Comparison of ENCODE assay signal across 11 cellular contexts in the genomic region with DNA sequence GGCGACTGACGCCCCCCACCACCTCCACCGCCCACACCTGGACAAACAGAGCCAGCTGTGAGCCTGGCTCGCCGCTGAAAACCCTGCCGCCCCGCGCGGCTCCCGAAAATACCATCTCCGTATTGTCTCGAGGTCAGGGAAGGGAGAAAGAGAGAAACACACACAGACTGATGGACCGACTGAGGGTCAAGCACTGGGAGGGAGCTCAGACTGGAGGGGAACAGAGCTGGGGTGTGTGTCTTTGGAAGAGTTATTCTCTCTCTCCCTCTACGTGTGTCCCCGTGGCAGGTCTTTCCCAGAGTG. TPM values are rescaled to one million over a fixed set of nuclear protein-coding genes. Genes with fewer than 3 reads are reported as not detected.
DNase-seq lines count a peak whose midpoint lies in the region; ATAC-seq, FAIRE-seq and TF ChIP-seq lines count a peak whose summit lies in the region.
"Had no signal": no experiment of that assay in that cellular context is flagged by ENCODE, and none has a peak within 500 bp of the region (broad histone marks: within the 10 kb centered on the region; RNA-seq: fewer than 3 reads in every experiment).

No MANE protein-coding gene starts in this region.

- no peaks in the 10 kb centered on the region for H3K79me2 ChIP-seq in H1 (ENCODE audit: control insufficient read depth in 1 of 2, insufficient read depth in 2 of 2, low read length in 2 of 2)

- H3K23me2 ChIP-seq in H1 (ENCODE audit: low read depth, low read length): peaks cover 35% of the 10 kb centered on the region

- peak overlapping the region; percentile 3 to 56 (median 18); a peak in 5 of 8 replicates for H3K4me3 ChIP-seq in H1 (ENCODE audit: extremely low read depth in 1 of 4, insufficient read depth in 2 of 4, low read depth in 3 of 4, low read length in 4 of 4)

- no peak overlapping the region for H3K27ac ChIP-seq in H1 (ENCODE audit: low read depth, low read length)

- H3K27me3 ChIP-seq in H1 (replicated peaks in 1 of 4; ENCODE audit: control insufficient read depth in 3 of 4, extremely low read depth in 1 of 4, insufficient read depth in 3 of 4, low read length in 3 of 4): peaks cover 82 to 98% (median 95%) of the 10 kb centered on the region in 4 experiments

- no peak overlapping the region for H2BK15ac ChIP-seq in H1 (ENCODE audit: low read length)

- FAIRE-seq in H1 (lab: Jason Lieb, UNC): no peak

- no peak for TF ChIP-seq RAD21 in H1 (IDR thresholded peaks at IDR 0.05 in 1 of 2, conservative IDR thresholded peaks at IDR 0.05 in 1 of 2; ENCODE audit: low read depth in 2 of 2, low read length in 2 of 2)

- peaks cover 2 to 19% of the 10 kb centered on the region in 2 experiments for H4K20me1 ChIP-seq in H1 (replicated peaks in 1 of 2; ENCODE audit: control insufficient read depth in 1 of 2, insufficient read depth in 2 of 2, low read length in 2 of 2)

- H3K18ac ChIP-seq in H1 (ENCODE audit: extremely low read depth, low read length): no peak overlapping the region; the same call in 1 of the 2 replicates

- no peak for TF ChIP-seq EP300 in H1 (IDR thresholded peaks at IDR 0.05; ENCODE audit: borderline replicate concordance in 1 of 2, low read depth in 2 of 2, low read length in 2 of 2)

- peaks cover 93% of the 10 kb centered on the region for H3K27me3 Mint-ChIP-seq in progenitor cell of endocrine pancreas

- no peak overlapping the region for H3K14ac ChIP-seq in H1 (ENCODE audit: insufficient read length)

- peak overlapping the region; percentile 69 to 84 for H3K4me2 ChIP-seq in H1 (ENCODE audit: insufficient read depth in 1 of 2, low read depth in 2 of 2, low read length in 2 of 2)

- 3% methylated on average over 15 of the region's 15 CpGs; no CpG with 5 or more reads in 1 of the 2 experiments for WGBS in H1 (ENCODE audit: extremely low coverage in 1 of 2, insufficient coverage in 1 of 2, insufficient read length in 1 of 2, insufficient replicate concordance in 2 of 2, low coverage in 1 of 2, low lambda C conversion rate in 2 of 2, missing lambda C conversion rate in 1 of 2), 2 experiments

- CTCF ChIA-PET in H1 (lab: Charles Lee; ENCODE audit: partially characterized antibody): interaction anchor here (0.6 to 2.9 kb wide), 7 partner anchors 11 to 69 kb away, joined by 3 to 34 read pairs (median 3); no protein-coding TSS in a partner anchor

- peak overlapping the region; percentile 14 for H3K4me3 Mint-ChIP-seq in progenitor cell of endocrine pancreas (ENCODE audit: low read depth)

- no peak overlapping the region for H4K8ac ChIP-seq in H1 (ENCODE audit: extremely low read depth, insufficient read depth, low read length)

- TF ChIP-seq CTCF in H1 (IDR thresholded peaks at IDR 0.05; ENCODE audit: control extremely low read depth in 1 of 3, insufficient read depth in 1 of 3, low read depth in 1 of 3, low read length in 3 of 3) (no peak), progenitor cell of endocrine pancreas (IDR thresholded peaks at IDR 0.05; ENCODE audit: unreplicated experiment) (no peak)

- H3K79me1 ChIP-seq in H1 (ENCODE audit: low read depth, low read length): no peaks in the 10 kb centered on the region

- ATAC-seq in HG03457 (IDR thresholded peaks at IDR 0.05; ENCODE audit: unreplicated experiment): no peak

- no peaks in the 10 kb centered on the region for H3K36me3 Mint-ChIP-seq in progenitor cell of endocrine pancreas (ENCODE audit: insufficient read depth)

- no peak overlapping the region for H3K23ac ChIP-seq in H1 (ENCODE audit: insufficient read length)

- no peak overlapping the region for H4K91ac ChIP-seq in H1 (replicated peaks; ENCODE audit: insufficient read length, low read length)

- H2BK5ac ChIP-seq in H1 (ENCODE audit: low read depth, low read length): no peak overlapping the region

- no peak overlapping the region for H3K27ac Mint-ChIP-seq in progenitor cell of endocrine pancreas

- POLR2A ChIA-PET in H1 (lab: Charles Lee; ENCODE audit: partially characterized antibody): interaction anchor here (0.7 to 5.3 kb wide), 5 partner anchors 11 to 145 kb away, joined by 3 to 55 read pairs (median 5); a partner anchor contains a TSS

- H3K4me1 ChIP-seq in H1 (replicated peaks in 1 of 4; ENCODE audit: control insufficient read depth in 3 of 4, insufficient read depth in 4 of 4, low read length in 3 of 4): peaks cover 16 to 42% (median 22%) of the 10 kb centered on the region in 4 experiments

- no peaks in the 10 kb centered on the region; a peak in 1 of 8 replicates for H3K36me3 ChIP-seq in H1 (ENCODE audit: control insufficient read depth in 2 of 4, insufficient read depth in 4 of 4, low read length in 3 of 4)

- H3K9me3 Mint-ChIP-seq in progenitor cell of endocrine pancreas (ENCODE audit: low read depth): no peaks in the 10 kb centered on the region

- no peak for TF ChIP-seq POLR2A in H1 (IDR thresholded peaks at IDR 0.05; ENCODE audit: control extremely low read depth in 1 of 2, low read depth in 2 of 2, low read length in 2 of 2)

- no peak overlapping the region for H3K9ac ChIP-seq in H1 (replicated peaks in 1 of 4; ENCODE audit: extremely low read depth in 1 of 4, low read depth in 3 of 4, low read length in 3 of 4)

- peaks cover 35% of the 10 kb centered on the region for H3K4me1 Mint-ChIP-seq in progenitor cell of endocrine pancreas (ENCODE audit: low read depth)

- no peaks in the 10 kb centered on the region for H3K9me3 ChIP-seq in H1 (ENCODE audit: insufficient read depth in 2 of 2, low read depth in 1 of 2, low read length in 1 of 2)

- H2AK5ac ChIP-seq in H1 (ENCODE audit: low read depth, low read length): peak overlapping the region; percentile 55; the same call in 1 of the 2 replicates

- no peak overlapping the region for H4K5ac ChIP-seq in H1 (ENCODE audit: insufficient read length, low read depth, low read length)

- no peak overlapping the region for H3K56ac ChIP-seq in H1 (replicated peaks; ENCODE audit: insufficient read length, low read depth, low read length)

- H3K4ac ChIP-seq in H1 (replicated peaks; ENCODE audit: insufficient read length, low read depth, low read length): no peak overlapping the region

- H2BK12ac ChIP-seq in H1 (ENCODE audit: low read depth, low read length): peak overlapping the region; percentile 51; the same call in 1 of the 2 replicates

- H2AFZ ChIP-seq in H1 (ENCODE audit: low read length): no peak overlapping the region

- no peak overlapping the region for H2BK120ac ChIP-seq in H1 (replicated peaks; ENCODE audit: low read depth, low read length)

- DNase-seq in NCI-H82 (lab: John Stamatoyannopoulos, UW): peak; percentile 41
- no peak for DNase-seq in NCI-H82 treated with DMSO at 0.1 percent for 48 hours (lab: John Stamatoyannopoulos, UW; ENCODE audit: unreplicated experiment)
- DNase-seq in NCI-H526 (lab: John Stamatoyannopoulos, UW): peak; percentile 40 to 65
- DNase-seq in H1 (ENCODE audit: low read depth in 1 of 2, low spot score in 2 of 2): peak in 1 of 2 experiments; percentile 63
- DNase-seq in progenitor cell of endocrine pancreas (ENCODE audit: low spot score, unreplicated experiment): no peak
- no peak for DNase-seq in NOMO-1 (lab: John Stamatoyannopoulos, UW; ENCODE audit: unreplicated experiment in 2 of 2)
- DNase-seq in stimulated activated CD4-positive, alpha-beta T cell treated with anti-CD3 and anti-CD28 coated beads, Interleukin-12 subunit alpha, Interleukin-12 subunit beta, amount 100 ng/mL, for 4 hours: no peak
- DNase-seq: activated CD8-positive, alpha-beta memory T cell treated with anti-CD3 and anti-CD28 coated beads, Interleukin-2, amount 50 U/mL, for 48 hours; cortex of kidney; nucleus accumbens had no signal

- H2BK20ac ChIP-seq in H1 (ENCODE audit: low read length): no peak overlapping the region

TF ChIP-seq in H1, 55 proteins besides CTCF, POLR2A, EP300 and RAD21 (continues in another document):
- no peak for TF ChIP-seq TBP (IDR thresholded peaks at IDR 0.05; ENCODE audit: low read depth, low read length)
- TF ChIP-seq BRCA1 (IDR thresholded peaks at IDR 0.05; ENCODE audit: low read depth, low read length): no peak
- no peak for TF ChIP-seq BCL11A (IDR thresholded peaks at IDR 0.05; ENCODE audit: low read depth in 2 of 2, low read length in 2 of 2)
- no peak for TF ChIP-seq SRF (IDR thresholded peaks at IDR 0.05; ENCODE audit: low read depth, low read length)
- no peak for TF ChIP-seq RBBP5 (IDR thresholded peaks at IDR 0.05; ENCODE audit: borderline replicate concordance, low read depth, low read length)
- TF ChIP-seq, protein P1, sequence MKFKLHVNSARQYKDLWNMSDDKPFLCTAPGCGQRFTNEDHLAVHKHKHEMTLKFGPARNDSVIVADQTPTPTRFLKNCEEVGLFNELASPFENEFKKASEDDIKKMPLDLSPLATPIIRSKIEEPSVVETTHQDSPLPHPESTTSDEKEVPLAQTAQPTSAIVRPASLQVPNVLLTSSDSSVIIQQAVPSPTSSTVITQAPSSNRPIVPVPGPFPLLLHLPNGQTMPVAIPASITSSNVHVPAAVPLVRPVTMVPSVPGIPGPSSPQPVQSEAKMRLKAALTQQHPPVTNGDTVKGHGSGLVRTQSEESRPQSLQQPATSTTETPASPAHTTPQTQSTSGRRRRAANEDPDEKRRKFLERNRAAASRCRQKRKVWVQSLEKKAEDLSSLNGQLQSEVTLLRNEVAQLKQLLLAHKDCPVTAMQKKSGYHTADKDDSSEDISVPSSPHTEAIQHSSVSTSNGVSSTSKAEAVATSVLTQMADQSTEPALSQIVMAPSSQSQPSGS (IDR thresholded peaks at IDR 0.05; ENCODE audit: low read length): no peak
- TF ChIP-seq SIX5 (IDR thresholded peaks at IDR 0.05; ENCODE audit: low read depth, low read length): no peak
- TF ChIP-seq RNF2 (IDR thresholded peaks at IDR 0.05; ENCODE audit: borderline replicate concordance, low read depth, low read length, missing control alignments, poor library complexity, severe bottlenecking): peak; percentile 55
- TF ChIP-seq JUND (IDR thresholded peaks at IDR 0.05; ENCODE audit: low read length): no peak
- TF ChIP-seq JUN (IDR thresholded peaks at IDR 0.05; ENCODE audit: low read depth, low read length): no peak

RNA-seq across cellular contexts. Expression of a gene that starts 4.1 kb away (rescaled TPM):
- total RNA-seq in H1 (2021; fragmentation: NEBNext Ultra II Directional; extraction: Animal tissue kit (Norgen Biotek cat#: 25700)): 0.46 and 0.69 TPM in 2 replicates
- 0.03 and 0.11 TPM in 2 replicates for polyA plus RNA-seq in H1 (2011; rRNA removed)
- polyA plus RNA-seq in H1 (2011; cell fraction: cytosol; rRNA removed): 0.09 TPM
- polyA plus RNA-seq in H1 (2011; cell fraction: nucleus; rRNA removed): 0.09 TPM
- polyA plus RNA-seq in H1 (2012, experiment 1 of 2): 0.04 to 0.16 TPM in 2 of 4 replicates, not detected in the others
- polyA plus RNA-seq in H1 (2012, experiment 2 of 2): 0.07 TPM
- 0.45 TPM for polyA plus RNA-seq in H1 (2013, experiment 1 of 2)
- polyA plus RNA-seq in H1 (2013, experiment 2 of 2): 0.48 TPM
- 0.17 and 0.19 TPM in 2 replicates for polyA minus RNA-seq in H1 (2011; rRNA and poly(A)+ RNA removed)
- polyA minus RNA-seq in H1 (2011; cell fraction: cytosol; rRNA and poly(A)+ RNA removed): not detected
- 0.50 TPM for polyA minus RNA-seq in H1 (2011; cell fraction: nucleus; rRNA and poly(A)+ RNA removed)
- total RNA-seq in progenitor cell of endocrine pancreas: 0.79 and 1.0 TPM in 2 replicates

Comparison
In these comparisons a context has a peak if more than half of its experiments do, and no peak if none do; other contexts are left out.
1. DNase-seq: peak in NCI-H82 (single experiment) and NCI-H526 (2 of 2); none in NCI-H82 treated with DMSO at 0.1 percent for 48 hours (single experiment), progenitor cell of endocrine pancreas (single experiment), NOMO-1 (0 of 2) and stimulated activated CD4-positive, alpha-beta T cell treated with anti-CD3 and anti-CD28 coated beads, Interleukin-12 subunit alpha, Interleukin-12 subunit beta, amount 100 ng/mL, for 4 hours (single experiment).